ENCODE assay signal across 8 cellular contexts in genomic region chr9:124860582-124861341, GRCh38. TPM values are rescaled to one million over a fixed set of nuclear protein-coding genes. Genes with fewer than 3 reads are reported as not detected.
A peak's percentile ranks its signal among the peaks of the same experiment; 100 is the strongest.
DNase-seq lines count a peak whose midpoint lies in the region; ATAC-seq, FAIRE-seq and TF ChIP-seq lines count a peak whose summit lies in the region.

No MANE protein-coding gene starts in this region.

- H3K36me3 Mint-ChIP-seq in T-helper 1 cell treated with Interleukin-12 subunit alpha and Interleukin-12 subunit beta and Interleukin-4 antibody, amounts not matched to agents 30 μg/mL and 1 μg/mL, for 36 hours (ENCODE audit: low read depth): peaks cover 25% of the 10 kb centered on the region
- peaks cover 18% of the 10 kb centered on the region for H3K36me3 Mint-ChIP-seq in activated naive CD8-positive, alpha-beta T cell

- peaks cover 45% of the 10 kb centered on the region for H4K20me1 ChIP-seq in keratinocyte (ENCODE audit: control insufficient read depth, extremely low read depth, insufficient read depth, low read length)

- peak overlapping the region; percentile 96 for H3K9ac ChIP-seq in keratinocyte (ENCODE audit: control insufficient read depth, extremely low read depth, insufficient read depth, low read length)
- H3K9ac ChIP-seq in subcutaneous abdominal adipose tissue (ENCODE audit: low read length in 5 of 5): peak overlapping the region; percentile 73 to 95 (median 90)

- H3K4me1 ChIP-seq in keratinocyte (ENCODE audit: control insufficient read depth, extremely low read depth, insufficient read depth, low read length) (peaks cover 31% of the 10 kb centered on the region), subcutaneous abdominal adipose tissue (ENCODE audit: control insufficient read depth in 5 of 5, insufficient read depth in 5 of 5, low read length in 5 of 5) (peaks cover 6 to 37% (median 30%) of the 10 kb centered on the region in 5 donors)

- dilution Hi-C loops in keratinocyte (cut with MboI; ENCODE audit: extremely low pct_ligation_motif_present, low sequenced_read_pairs): no loop called here

- no peaks in the 10 kb centered on the region for H3K27me3 Mint-ChIP-seq in T-helper 1 cell treated with Interleukin-12 subunit alpha and Interleukin-12 subunit beta and Interleukin-4 antibody, amounts not matched to agents 30 μg/mL and 1 μg/mL, for 36 hours (ENCODE audit: low read depth)
- H3K27me3 Mint-ChIP-seq in activated naive CD8-positive, alpha-beta T cell: no peaks in the 10 kb centered on the region

- H3K9me3 ChIP-seq in keratinocyte (ENCODE audit: control insufficient read depth, low read depth, low read length) (no peaks in the 10 kb centered on the region), subcutaneous abdominal adipose tissue (ENCODE audit: control insufficient read depth in 5 of 5, low read length in 5 of 5) (no peaks in the 10 kb centered on the region)

- H3K4me3 ChIP-seq in keratinocyte (ENCODE audit: control insufficient read depth in 2 of 3, extremely low read depth in 1 of 3, insufficient read depth in 2 of 3, low read depth in 1 of 3, low read length in 3 of 3) (peak overlapping the region; percentile 92 to 95 (median 94)), subcutaneous abdominal adipose tissue (ENCODE audit: low read depth in 1 of 5, low read length in 5 of 5) (peak overlapping the region; percentile 77 to 92 (median 86))

- no peak for TF ChIP-seq CTCF in keratinocyte (optimal IDR thresholded peaks at IDR 0.05 in 1 of 3, IDR thresholded peaks at IDR 0.05 in 1 of 3, conservative IDR thresholded peaks at IDR 0.05 in 1 of 3; ENCODE audit: extremely low read depth in 1 of 3, insufficient read depth in 2 of 3, low read length in 3 of 3)

- peak overlapping the region; percentile 85 for H3K4me3 Mint-ChIP-seq in T-helper 1 cell treated with Interleukin-12 subunit alpha and Interleukin-12 subunit beta and Interleukin-4 antibody, amounts not matched to agents 30 μg/mL and 1 μg/mL, for 36 hours
- H3K4me3 Mint-ChIP-seq in activated naive CD8-positive, alpha-beta T cell: peak overlapping the region; percentile 95

- H3K9me1 ChIP-seq in keratinocyte (ENCODE audit: control insufficient read depth, extremely low read depth, insufficient read depth, low read length): no peaks in the 10 kb centered on the region

- peaks cover 22% of the 10 kb centered on the region for H3K4me1 Mint-ChIP-seq in T-helper 1 cell treated with Interleukin-12 subunit alpha and Interleukin-12 subunit beta and Interleukin-4 antibody, amounts not matched to agents 30 μg/mL and 1 μg/mL, for 36 hours (ENCODE audit: low read depth)
- H3K4me1 Mint-ChIP-seq in activated naive CD8-positive, alpha-beta T cell (ENCODE audit: low read depth): peaks cover 31% of the 10 kb centered on the region

- no peaks in the 10 kb centered on the region for H3K27me3 ChIP-seq in keratinocyte (ENCODE audit: control insufficient read depth, extremely low read depth, insufficient read depth, low read length)
- H3K27me3 ChIP-seq in subcutaneous abdominal adipose tissue (ENCODE audit: control insufficient read depth in 5 of 5, insufficient read depth in 4 of 5, low read length in 5 of 5): no peaks in the 10 kb centered on the region

- H2AFZ ChIP-seq in keratinocyte (ENCODE audit: control insufficient read depth, low read length): no peak overlapping the region

- no peak for FAIRE-seq in keratinocyte (lab: Jason Lieb, UNC)

- DNase-seq in T-helper 1 cell: no peak
- no peak for DNase-seq in keratinocyte (ENCODE audit: low read depth, low spot score)
- no peak for DNase-seq in activated CD8-positive, alpha-beta memory T cell treated with anti-CD3 and anti-CD28 coated beads, Interleukin-2, amount 50 U/mL, for 4 hours
- no peak for DNase-seq in DMS 273 (lab: John Stamatoyannopoulos, UW; ENCODE audit: unreplicated experiment)

- peak overlapping the region; percentile 91 for H3K27ac ChIP-seq in keratinocyte (ENCODE audit: control insufficient read depth, insufficient read depth, low read length)
- peak overlapping the region; percentile 87 for H3K27ac ChIP-seq in subcutaneous abdominal adipose tissue (ENCODE audit: low read depth, low read length)

- ATAC-seq in HG02623 (IDR thresholded peaks at IDR 0.05; ENCODE audit: unreplicated experiment): no peak

- no peaks in the 10 kb centered on the region for H3K9me3 Mint-ChIP-seq in T-helper 1 cell treated with Interleukin-12 subunit alpha and Interleukin-12 subunit beta and Interleukin-4 antibody, amounts not matched to agents 30 μg/mL and 1 μg/mL, for 36 hours
- no peaks in the 10 kb centered on the region for H3K9me3 Mint-ChIP-seq in activated naive CD8-positive, alpha-beta T cell (ENCODE audit: low read depth)

- peak overlapping the region; percentile 86 for H3K27ac Mint-ChIP-seq in T-helper 1 cell treated with Interleukin-12 subunit alpha and Interleukin-12 subunit beta and Interleukin-4 antibody, amounts not matched to agents 30 μg/mL and 1 μg/mL, for 36 hours
- peak overlapping the region; percentile 95 for H3K27ac Mint-ChIP-seq in activated naive CD8-positive, alpha-beta T cell

- peaks cover 38% of the 10 kb centered on the region for H3K79me2 ChIP-seq in keratinocyte (ENCODE audit: control insufficient read depth, insufficient read depth, low read length)

- H3K4me2 ChIP-seq in keratinocyte (ENCODE audit: control insufficient read depth, extremely low read depth, insufficient read depth, low read depth, low read length): peak overlapping the region; percentile 89

- H3K36me3 ChIP-seq in keratinocyte (ENCODE audit: control insufficient read depth in 2 of 2, extremely low read depth in 1 of 2, insufficient read depth in 2 of 2, low read length in 2 of 2) (peaks cover 34 to 49% of the 10 kb centered on the region in 2 experiments), subcutaneous abdominal adipose tissue (ENCODE audit: control insufficient read depth in 5 of 5, insufficient read depth in 5 of 5, low read length in 5 of 5) (peaks cover 0 to 49% (median 41%) of the 10 kb centered on the region in 5 donors)

RNA-seq across cellular contexts. Expression of gene RPL35, which starts 1.0 kb away (rescaled TPM):
- 2,334 to 5,073 TPM (median 3,325 TPM) in 3 replicates for polyA plus RNA-seq in keratinocyte
- polyA plus RNA-seq in keratinocyte (2011; ENCODE audit: low read depth): 2,668 TPM
- polyA plus RNA-seq in keratinocyte (2011; cell fraction: cytosol; rRNA removed): 894 and 1,713 TPM in 2 replicates
- polyA plus RNA-seq in keratinocyte (2011; cell fraction: nucleus; rRNA removed): 508 and 737 TPM in 2 replicates
- 3,012 and 3,893 TPM in 2 replicates for polyA plus RNA-seq in keratinocyte (2012; ENCODE audit: low replicate concordance)
- polyA minus RNA-seq in keratinocyte: 341 to 1,372 TPM (median 505 TPM) in 3 replicates
- 894 TPM for polyA minus RNA-seq in keratinocyte (2011; cell fraction: cytosol; rRNA and poly(A)+ RNA removed)
- polyA minus RNA-seq in keratinocyte (2011; cell fraction: nucleus; rRNA and poly(A)+ RNA removed): 127 TPM in 2 replicates

RNA-seq across cellular contexts. Expression of gene ARPC5L, which starts 1.2 kb away (rescaled TPM):
- polyA plus RNA-seq in keratinocyte: 79.5 to 107 TPM (median 102 TPM) in 3 replicates
- 193 TPM for polyA plus RNA-seq in keratinocyte (2011; ENCODE audit: low read depth)
- 97.3 and 103 TPM in 2 replicates for polyA plus RNA-seq in keratinocyte (2011; cell fraction: cytosol; rRNA removed)
- 58.9 and 80.7 TPM in 2 replicates for polyA plus RNA-seq in keratinocyte (2011; cell fraction: nucleus; rRNA removed)
- 88.5 and 126 TPM in 2 replicates for polyA plus RNA-seq in keratinocyte (2012; ENCODE audit: low replicate concordance)
- 13.2 to 34.9 TPM (median 23.4 TPM) in 3 replicates for polyA minus RNA-seq in keratinocyte
- polyA minus RNA-seq in keratinocyte (2011; cell fraction: cytosol; rRNA and poly(A)+ RNA removed): 41.1 TPM
- polyA minus RNA-seq in keratinocyte (2011; cell fraction: nucleus; rRNA and poly(A)+ RNA removed): 11.7 and 14.9 TPM in 2 replicates

RNA-seq across cellular contexts. Expression of gene WDR38, which starts 7.5 kb away (rescaled TPM):
- polyA plus RNA-seq in keratinocyte: not detected in 3 replicates
- not detected for polyA plus RNA-seq in keratinocyte (2011; ENCODE audit: low read depth)
- polyA plus RNA-seq in keratinocyte (2011; cell fraction: cytosol; rRNA removed): not detected in 2 replicates
- not detected in 2 replicates for polyA plus RNA-seq in keratinocyte (2011; cell fraction: nucleus; rRNA removed)
- polyA plus RNA-seq in keratinocyte (2012; ENCODE audit: low replicate concordance): not detected in 2 replicates
- not detected in 3 replicates for polyA minus RNA-seq in keratinocyte
- not detected for polyA minus RNA-seq in keratinocyte (2011; cell fraction: cytosol; rRNA and poly(A)+ RNA removed)
- polyA minus RNA-seq in keratinocyte (2011; cell fraction: nucleus; rRNA and poly(A)+ RNA removed): not detected in 2 replicates
